In the genomic region with DNA sequence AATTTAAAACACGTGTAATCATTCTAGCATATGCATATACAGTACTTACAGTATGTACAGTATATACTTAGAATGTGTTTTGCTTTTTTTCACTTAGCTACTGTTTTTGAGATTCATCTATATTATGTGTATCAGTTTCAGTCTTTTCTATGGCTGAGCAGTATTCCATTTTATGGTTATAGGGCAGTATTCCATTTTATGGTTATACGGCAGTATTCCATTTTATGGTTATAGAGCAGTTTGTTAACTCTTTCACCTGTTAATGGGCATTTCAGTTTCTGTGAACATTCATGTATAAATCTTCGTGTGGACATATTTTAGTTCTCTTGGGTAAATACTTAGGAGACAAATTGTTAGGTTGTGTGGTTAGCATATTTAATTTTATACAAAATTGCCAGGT, we compare ENCODE assay signal across 29 cellular contexts.
"Had no signal": no experiment of that assay in that cellular context is flagged by ENCODE, and none has a peak within 500 bp of the region (broad histone marks: within the 10 kb centered on the region; RNA-seq: fewer than 3 reads in every experiment).

No MANE protein-coding gene starts in this region.

- H3K4me1 ChIP-seq: heart right ventricle, left lung, lower lobe of right lung, suprapubic skin, tibial artery, upper lobe of right lung had no signal

- H3K27ac Mint-ChIP-seq: mesothelial cell of epicardium; natural killer cell treated with Interleukin-12 subunit alpha and Interleukin-12 subunit beta and Interleukin-15 and Interleukin-18, amount 100 ng/mL, for 72 hours; progenitor cell of endocrine pancreas; stimulated activated naive CD8-positive, alpha-beta T cell treated with anti-CD3 and anti-CD28 coated beads, Interleukin-15, Interleukin-2, amounts not matched to agents 100 ng/mL and 50 ng/mL, for 24 hours had no signal

- H3K27me3 Mint-ChIP-seq: naive thymus-derived CD4-positive, alpha-beta T cell; natural killer cell treated with Interleukin-12 subunit alpha and Interleukin-12 subunit beta and Interleukin-15 and Interleukin-18, amount 100 ng/mL, for 72 hours; progenitor cell of endocrine pancreas; stimulated activated naive CD8-positive, alpha-beta T cell treated with anti-CD3 and anti-CD28 coated beads, Interleukin-15, Interleukin-2, amounts not matched to agents 100 ng/mL and 50 ng/mL, for 24 hours had no signal

- H3K4me3 Mint-ChIP-seq: mesothelial cell of epicardium; naive thymus-derived CD4-positive, alpha-beta T cell; natural killer cell treated with Interleukin-12 subunit alpha and Interleukin-12 subunit beta and Interleukin-15 and Interleukin-18, amount 100 ng/mL, for 72 hours; stimulated activated naive CD8-positive, alpha-beta T cell treated with anti-CD3 and anti-CD28 coated beads, Interleukin-15, Interleukin-2, amounts not matched to agents 100 ng/mL and 50 ng/mL, for 24 hours had no signal

- H3K4me3 ChIP-seq: heart right ventricle, hepatocyte, left lung, lower lobe of right lung, ovary, skin epidermis, suprapubic skin, thoracic aorta, tibial artery, upper lobe of right lung had no signal

- ATAC-seq: heart right ventricle; left cardiac atrium; left lung; lower lobe of right lung; naive thymus-derived CD4-positive, alpha-beta T cell; natural killer cell treated with Interleukin-12 subunit alpha and Interleukin-12 subunit beta and Interleukin-15 and Interleukin-18, amount 100 ng/mL, for 72 hours; right cardiac atrium; sciatic nerve; upper lobe of right lung had no signal

- H3K36me3 ChIP-seq: ovary had no signal

- H3K9me3 ChIP-seq: heart right ventricle, left lung, lower lobe of right lung, ovary, suprapubic skin, thoracic aorta, tibial artery, upper lobe of right lung had no signal

- H3K9me3 Mint-ChIP-seq: mesothelial cell of epicardium; naive thymus-derived CD4-positive, alpha-beta T cell; natural killer cell treated with Interleukin-12 subunit alpha and Interleukin-12 subunit beta and Interleukin-15 and Interleukin-18, amount 100 ng/mL, for 72 hours; stimulated activated naive CD8-positive, alpha-beta T cell treated with anti-CD3 and anti-CD28 coated beads, Interleukin-15, Interleukin-2, amounts not matched to agents 100 ng/mL and 50 ng/mL, for 24 hours had no signal

- DNase-seq: heart right ventricle; kidney glomerular epithelial cell; left cardiac atrium; left lung; lower lobe of right lung; mammary epithelial cell; mesendoderm; naive thymus-derived CD4-positive, alpha-beta T cell; ovary; right cardiac atrium; stimulated activated CD4-positive, alpha-beta T cell treated with anti-CD3 and anti-CD28 coated beads, Interleukin-12 subunit alpha, Interleukin-12 subunit beta, amount 100 ng/mL, for 4 hours; stimulated activated CD4-positive, alpha-beta T cell treated with anti-CD3 and anti-CD28 coated beads, Interleukin-15, amount 100 ng/mL, for 24 hours; stimulated activated CD4-positive, alpha-beta T cell treated with anti-CD3 and anti-CD28 coated beads, Interleukin-2, amount 100 ng/mL, for 24 hours; stimulated activated CD4-positive, alpha-beta T cell treated with anti-CD3 and anti-CD28 coated beads, Interleukin-4, amount 100 ng/mL, for 1 hour; stimulated activated naive CD4-positive, alpha-beta T cell; tibial artery; trophoblast cell; upper lobe of right lung had no signal

- FAIRE-seq: keratinocyte, urothelium cell line had no signal
